In genomic region chr2:9767656-9768281, GRCh38 we compare ENCODE assay signal across 24 cellular contexts.
A peak's percentile ranks its signal among the peaks of the same experiment; 100 is the strongest.
DNase-seq lines count a peak whose midpoint lies in the region; ATAC-seq, FAIRE-seq and TF ChIP-seq lines count a peak whose summit lies in the region.
"Had no signal": no experiment of that assay in that cellular context is flagged by ENCODE, and none has a peak within 500 bp of the region (broad histone marks: within the 10 kb centered on the region; RNA-seq: fewer than 3 reads in every experiment).

No MANE protein-coding gene starts in this region.

- TF ChIP-seq CTCF in OCI-LY7 (conservative IDR thresholded peaks at IDR 0.05; ENCODE audit: low read length), result no peak
- no peak for TF ChIP-seq CTCF in H1 (IDR thresholded peaks at IDR 0.05; ENCODE audit: control extremely low read depth in 1 of 3, insufficient read depth in 1 of 3, low read depth in 1 of 3, low read length in 3 of 3)
- TF ChIP-seq CTCF in pancreas (IDR thresholded peaks at IDR 0.05), result no peak

- WGBS in H1 (ENCODE audit: extremely low coverage in 1 of 2, insufficient coverage in 1 of 2, insufficient read length in 1 of 2, insufficient replicate concordance in 2 of 2, low coverage in 1 of 2, low lambda C conversion rate in 2 of 2, missing lambda C conversion rate in 1 of 2), 2 experiments, result 82% methylated on average over 17 of the region's 17 CpGs; no CpG with 5 or more reads in 1 of the 2 experiments
- 77 to 85% methylated on average over 17 of the region's 17 CpGs for WGBS in pancreas, 2 donors

- no peaks in the 10 kb centered on the region for H4K20me1 ChIP-seq in OCI-LY7 (ENCODE audit: insufficient read depth, low read length)
- peaks cover 0 to 1% of the 10 kb centered on the region in 2 experiments for H4K20me1 ChIP-seq in H1 (replicated peaks in 1 of 2; ENCODE audit: control insufficient read depth in 1 of 2, insufficient read depth in 2 of 2, low read length in 2 of 2)

- no peak overlapping the region for H2AFZ ChIP-seq in OCI-LY7 (ENCODE audit: low read length)
- 0 out of 2 replicates have a peak overlapping the region, but pooled peaks have one; percentile 15 for H2AFZ ChIP-seq in H1 (ENCODE audit: low read length)

- no TSS peak for BruUV-seq in OCI-LY7 (replicated peaks; lab: Mats Ljungman, UMichigan)

- H3K79me1 ChIP-seq in H1 (ENCODE audit: low read depth, low read length), result no peaks in the 10 kb centered on the region

- no peak for TF ChIP-seq EP300 in H1 (IDR thresholded peaks at IDR 0.05; ENCODE audit: borderline replicate concordance in 1 of 2, low read depth in 2 of 2, low read length in 2 of 2)

- H3K9ac ChIP-seq in H1 (replicated peaks in 1 of 4; ENCODE audit: extremely low read depth in 1 of 4, low read depth in 3 of 4, low read length in 3 of 4), result no peak overlapping the region; a peak in 1 of 7 replicates

- 0 out of 2 replicates have a peak overlapping the region, but pooled peaks have one; percentile 60 for H2AK5ac ChIP-seq in H1 (ENCODE audit: low read depth, low read length)

- H3K23me2 ChIP-seq in H1 (ENCODE audit: low read depth, low read length), result no peaks in the 10 kb centered on the region

- no peak for TF ChIP-seq POLR2A in GM12891 (IDR thresholded peaks at IDR 0.05; ENCODE audit: low read depth, low read length)
- no peak for TF ChIP-seq POLR2A in H1 (IDR thresholded peaks at IDR 0.05; ENCODE audit: control extremely low read depth in 1 of 2, low read depth in 2 of 2, low read length in 2 of 2)

- TF ChIP-seq RAD21 in H1 (IDR thresholded peaks at IDR 0.05 in 1 of 2, conservative IDR thresholded peaks at IDR 0.05 in 1 of 2; ENCODE audit: low read depth in 2 of 2, low read length in 2 of 2), result no peak

- H3K18ac ChIP-seq in H1 (ENCODE audit: extremely low read depth, low read length), result no peak overlapping the region

- 0 out of 2 replicates have a peak overlapping the region, but pooled peaks have one; percentile 63 for H2BK12ac ChIP-seq in H1 (ENCODE audit: low read depth, low read length)

- H3K27me3 ChIP-seq in H1 (replicated peaks in 1 of 4; ENCODE audit: control insufficient read depth in 3 of 4, extremely low read depth in 1 of 4, insufficient read depth in 3 of 4, low read length in 3 of 4) (peaks cover 0 to 2% (median under 1%) of the 10 kb centered on the region in 4 experiments; a peak in 1 of 7 replicates), pancreas (no peaks in the 10 kb centered on the region)
- H3K27me3 ChIP-seq: heart right ventricle, thyroid gland had no signal

- H3K9me2 ChIP-seq in OCI-LY7 (ENCODE audit: insufficient read depth, low read length), result no peaks in the 10 kb centered on the region

- H2BK15ac ChIP-seq in H1 (ENCODE audit: low read length), result peak overlapping the region; percentile 14; the same call in 1 of the 2 replicates

- no peak overlapping the region for H3K4ac ChIP-seq in H1 (replicated peaks; ENCODE audit: insufficient read length, low read depth, low read length)

- CTCF ChIA-PET in OCI-LY7 (lab: Charles Lee; ENCODE audit: unreplicated experiment), result interaction anchor here (1.5 kb wide), 1 partner anchor 143 kb away, joined by 3 read pairs; no protein-coding TSS in a partner anchor
- CTCF ChIA-PET in H1 (lab: Charles Lee; ENCODE audit: partially characterized antibody), result interaction anchor here (0.6 to 6.1 kb wide), 23 partner anchors 8 to 1346 kb away, joined by 3 to 103 read pairs (median 5); partner anchors contain the start of gene TAF1B

- no peak overlapping the region for H3K14ac ChIP-seq in H1 (ENCODE audit: insufficient read length)

- H3K79me2 ChIP-seq in OCI-LY7 (ENCODE audit: insufficient read depth, low read depth, low read length) (no peaks in the 10 kb centered on the region), H1 (ENCODE audit: control insufficient read depth in 1 of 2, insufficient read depth in 2 of 2, low read length in 2 of 2) (no peaks in the 10 kb centered on the region)

- no peak overlapping the region for H3K23ac ChIP-seq in H1 (ENCODE audit: insufficient read length)

- no peak overlapping the region for H4K5ac ChIP-seq in H1 (ENCODE audit: insufficient read length, low read depth, low read length)

- no peak for FAIRE-seq in GM12891 (lab: Jason Lieb, UNC)
- FAIRE-seq in H1 (lab: Jason Lieb, UNC), result no peak
- no peak for FAIRE-seq in pancreas (lab: Jason Lieb, UNC)

- POLR2A ChIA-PET in OCI-LY7 (lab: Charles Lee) (interaction anchor here (0.6 kb wide), 1 partner anchor 400 kb away, joined by 4 read pairs; no protein-coding TSS in a partner anchor), H1 (lab: Charles Lee; ENCODE audit: partially characterized antibody) (interaction anchor here (1.0 kb wide), 1 partner anchor 19 kb away, joined by 4 read pairs; no protein-coding TSS in a partner anchor)

- H4K8ac ChIP-seq in H1 (ENCODE audit: extremely low read depth, insufficient read depth, low read length), result no peak overlapping the region

- ATAC-seq in pancreas (no peak), GM21529 (IDR thresholded peaks at IDR 0.05; ENCODE audit: unreplicated experiment) (no peak)
- ATAC-seq: stimulated activated naive CD8-positive, alpha-beta T cell treated with anti-CD3 and anti-CD28 coated beads, Interleukin-15, amount 100 ng/mL, for 72 hours had no signal

- H3K4me1 ChIP-seq in OCI-LY7 (ENCODE audit: insufficient read depth, low read length, poor library complexity, severe bottlenecking), result peaks cover 9% of the 10 kb centered on the region
- H3K4me1 ChIP-seq in H1 (replicated peaks in 1 of 4; ENCODE audit: control insufficient read depth in 3 of 4, insufficient read depth in 4 of 4, low read length in 3 of 4), result peaks cover 0 to 29% (median 21%) of the 10 kb centered on the region in 4 experiments; a peak in 6 of 7 replicates
- H3K4me1 ChIP-seq in pancreas, result peaks cover 4 to 19% (median 6%) of the 10 kb centered on the region in 3 donors

- H3K36me3 ChIP-seq in OCI-LY7 (ENCODE audit: insufficient read depth, low read length) (no peaks in the 10 kb centered on the region), H1 (ENCODE audit: control insufficient read depth in 2 of 4, insufficient read depth in 4 of 4, low read length in 3 of 4) (no peaks in the 10 kb centered on the region), pancreas (no peaks in the 10 kb centered on the region)
- H3K36me3 ChIP-seq: heart right ventricle, thyroid gland had no signal

- H2BK5ac ChIP-seq in H1 (ENCODE audit: low read depth, low read length), result 0 out of 2 replicates have a peak overlapping the region, but pooled peaks have one; percentile 13

- H3K4me2 ChIP-seq in OCI-LY7 (ENCODE audit: low read length) (no peak overlapping the region), H1 (ENCODE audit: insufficient read depth in 1 of 2, low read depth in 2 of 2, low read length in 2 of 2) (0 out of 4 replicates have a peak overlapping the region, but pooled peaks of 1 of the 2 experiments have one; percentile 21)

- H3K4me3 ChIP-seq in OCI-LY7 (ENCODE audit: low read depth, low read length, poor library complexity, severe bottlenecking) (no peak overlapping the region), H1 (ENCODE audit: extremely low read depth in 1 of 4, insufficient read depth in 2 of 4, low read depth in 3 of 4, low read length in 4 of 4) (no peak overlapping the region), pancreas (no peak overlapping the region)
- H3K4me3 ChIP-seq: heart right ventricle, SK-N-MC, thyroid gland had no signal

- H4K91ac ChIP-seq in H1 (replicated peaks; ENCODE audit: insufficient read length, low read length), result no peak overlapping the region

- intact Hi-C loops in OCI-LY7 (cut with micrococcal nuclease; ENCODE audit: unreplicated experiment) (no loop called here), pancreas (cut with DNase I) (no loop called here)

- no peak overlapping the region for H2BK20ac ChIP-seq in H1 (ENCODE audit: low read length)

- H3K27ac ChIP-seq in OCI-LY7 (ENCODE audit: low read depth, low read length, poor library complexity, severe bottlenecking) (no peak overlapping the region), H1 (ENCODE audit: low read depth, low read length) (no peak overlapping the region), pancreas (no peak overlapping the region)
- H3K27ac ChIP-seq: C4-2B, epithelial cell of prostate, heart right ventricle, SK-N-MC, thyroid gland had no signal

- H3K9me3 ChIP-seq in OCI-LY7 (ENCODE audit: low read length) (no peaks in the 10 kb centered on the region), H1 (ENCODE audit: insufficient read depth in 2 of 2, low read depth in 1 of 2, low read length in 1 of 2) (no peaks in the 10 kb centered on the region), pancreas (no peaks in the 10 kb centered on the region)
- H3K9me3 ChIP-seq: heart right ventricle, thyroid gland had no signal

- DNase-seq in GM12891 (ENCODE audit: insufficient read length, low spot score), result no peak
- peak; percentile 24 for DNase-seq in OCI-LY7 (ENCODE audit: low spot score)
- no peak for DNase-seq in H1 (ENCODE audit: low read depth in 1 of 2, low spot score in 2 of 2)
- peak; percentile 22 for DNase-seq in retina
- DNase-seq in COLO668 (lab: John Stamatoyannopoulos, UW; ENCODE audit: unreplicated experiment), result no peak
- no peak for DNase-seq in pancreas
- DNase-seq in stimulated activated CD4-positive, alpha-beta T cell treated with anti-CD3 and anti-CD28 coated beads, Interleukin-2, amount 100 ng/mL, for 48 hours, result no peak
- DNase-seq: ACHN; activated CD4-positive, alpha-beta T cell treated with anti-CD3 and anti-CD28 coated beads, Interleukin-2, amount 50 U/mL, for 48 hours; activated CD8-positive, alpha-beta memory T cell treated with anti-CD3 and anti-CD28 coated beads, Interleukin-2, amount 50 U/mL, for 4 hours; activated effector memory CD4-positive, alpha-beta T cell treated with Interleukin-2 at 50 U/mL for 16 hours; activated naive CD8-positive, alpha-beta T cell treated with anti-CD3 and anti-CD28 coated beads, Interleukin-2, amount 10 ng/mL, durations not matched to agents 7 days and 5 days; EL; heart right ventricle; KG1; NK-92 treated with Interleukin-12 subunit alpha and Interleukin-12 subunit beta, amount 100 ng/mL, for 24 hours; occipital lobe; stimulated activated CD4-positive, alpha-beta T cell treated with anti-CD3 and anti-CD28 coated beads, Interleukin-12 subunit alpha, Interleukin-12 subunit beta, amount 100 ng/mL, for 4 hours; stimulated activated naive CD8-positive, alpha-beta T cell treated with anti-CD3 and anti-CD28 coated beads, Interleukin-15, amount 100 ng/mL, for 72 hours; thyroid gland had no signal

- no peak overlapping the region for H3K56ac ChIP-seq in H1 (replicated peaks; ENCODE audit: insufficient read length, low read depth, low read length)

- no peak overlapping the region for H2BK120ac ChIP-seq in H1 (replicated peaks; ENCODE audit: low read depth, low read length)

TF ChIP-seq in GM12891, 5 proteins besides CTCF, POLR2A, EP300 and RAD21:
- TF ChIP-seq SPI1 (IDR thresholded peaks at IDR 0.05; ENCODE audit: low read depth, low read length) (peak; percentile 79), POU2F2 (IDR thresholded peaks at IDR 0.05; ENCODE audit: low read depth, low read length) (no peak)

TF ChIP-seq in H1, 55 proteins besides CTCF, POLR2A, EP300 and RAD21 (continues in another document):
- TF ChIP-seq SIX5 (IDR thresholded peaks at IDR 0.05; ENCODE audit: low read depth, low read length), result no peak
- no peak for TF ChIP-seq BACH1 (IDR thresholded peaks at IDR 0.05; ENCODE audit: low read length)
- no peak for TF ChIP-seq POU5F1 (IDR thresholded peaks at IDR 0.05; ENCODE audit: low read depth, low read length)
- TF ChIP-seq POLR2AphosphoS5 (IDR thresholded peaks at IDR 0.05; ENCODE audit: low read depth, low read length), result no peak
- TF ChIP-seq KDM5A (IDR thresholded peaks at IDR 0.05; ENCODE audit: low read length), result no peak
- no peak for TF ChIP-seq SP4 (IDR thresholded peaks at IDR 0.05; ENCODE audit: low read length)

Comparison
In these comparisons a context has a peak if more than half of its experiments do, and no peak if none do; other contexts are left out.
1. DNase-seq: peak in OCI-LY7 (single experiment) and retina (single experiment); none in GM12891 (single experiment), H1 (0 of 2), COLO668 (single experiment), pancreas (0 of 6) and stimulated activated CD4-positive, alpha-beta T cell treated with anti-CD3 and anti-CD28 coated beads, Interleukin-2, amount 100 ng/mL, for 48 hours (0 of 2).